ENCODE assay signal across 10 cellular contexts in the genomic region with DNA sequence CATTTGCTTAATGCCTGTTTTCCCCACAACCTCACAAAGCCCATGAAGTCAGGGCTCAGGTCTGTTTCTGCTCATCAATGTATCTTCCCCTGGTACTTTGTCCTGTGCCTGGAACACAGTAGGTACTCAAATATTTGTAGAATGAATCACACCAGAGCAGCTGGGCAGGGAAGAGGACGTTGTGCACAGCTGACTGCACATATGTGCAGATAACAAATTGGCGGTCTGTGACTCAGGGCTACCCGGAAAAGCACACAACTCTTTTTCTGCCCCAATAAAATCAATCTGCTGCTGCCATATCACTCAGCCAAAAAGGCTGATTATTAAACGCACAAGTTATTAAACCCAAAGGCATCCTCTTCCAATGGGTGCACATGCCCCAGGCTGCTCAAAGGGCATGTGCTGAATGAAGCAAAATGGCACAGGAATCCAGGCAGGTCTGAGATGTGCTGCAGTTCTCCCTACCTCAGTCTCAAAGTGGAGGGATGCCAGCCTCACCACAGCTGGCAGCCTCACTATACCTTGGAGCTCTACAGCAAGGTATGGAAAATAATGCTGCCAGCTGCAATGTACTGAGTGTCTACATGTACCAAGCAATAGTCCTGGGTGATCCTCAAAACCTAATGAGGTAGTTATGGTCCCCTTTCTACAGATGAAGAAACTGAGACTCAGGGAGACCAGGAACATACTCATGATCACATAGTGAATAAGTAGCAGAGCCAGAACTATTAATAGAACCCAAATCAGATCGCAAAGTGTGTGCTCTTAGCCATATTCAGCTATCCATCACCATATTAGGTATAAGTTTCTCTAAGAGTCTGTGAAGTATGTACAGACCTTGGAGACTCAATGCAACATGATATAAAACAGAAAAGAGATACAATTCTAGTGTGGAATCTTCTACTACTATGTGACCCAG. TPM values are rescaled to one million over a fixed set of nuclear protein-coding genes. Genes with fewer than 3 reads are reported as not detected.
DNase-seq lines count a peak whose midpoint lies in the region; ATAC-seq and TF ChIP-seq lines count a peak whose summit lies in the region.
"Had no signal": no experiment of that assay in that cellular context is flagged by ENCODE, and none has a peak within 500 bp of the region (broad histone marks: within the 10 kb centered on the region; RNA-seq: fewer than 3 reads in every experiment).

No MANE protein-coding gene starts in this region.

- ATAC-seq in activated T-cell treated with anti-CD3 and anti-CD28 coated beads, Interleukin-2, amount 50 U/mL, for 72 hours (replicated peaks in 1 of 2), result no peak
- ATAC-seq: natural killer cell had no signal

- H3K4me1 Mint-ChIP-seq in activated T-cell treated with anti-CD3 and anti-CD28 coated beads, Interleukin-2, amount 50 U/mL, for 72 hours (ENCODE audit: low read depth), result peaks cover 19% of the 10 kb centered on the region
- H3K4me1 Mint-ChIP-seq: natural killer cell had no signal

- no peak overlapping the region for H3K27ac Mint-ChIP-seq in activated T-cell treated with anti-CD3 and anti-CD28 coated beads, Interleukin-2, amount 50 U/mL, for 72 hours
- H3K27ac Mint-ChIP-seq: natural killer cell had no signal

- intact Hi-C loops in esophagus squamous epithelium (cut with DNase I), result no loop called here

- no peaks in the 10 kb centered on the region for H3K9me3 ChIP-seq in esophagus squamous epithelium

- peak overlapping the region in 1 of 4 donors; percentile 2 for H3K4me3 ChIP-seq in esophagus squamous epithelium

- H3K27me3 ChIP-seq in esophagus squamous epithelium, result no peaks in the 10 kb centered on the region

- no peak for TF ChIP-seq POLR2A in esophagus squamous epithelium (IDR thresholded peaks at IDR 0.05)

- peak; percentile 78 for DNase-seq in Daoy (ENCODE audit: low read depth)
- peak; percentile 80 for DNase-seq in RPMI7951 (ENCODE audit: low read depth)
- no peak for DNase-seq in esophagus squamous epithelium (lab: John Stamatoyannopoulos, UW)
- peak; percentile 23 for DNase-seq in occipital lobe (lab: John Stamatoyannopoulos, UW)
- no peak for DNase-seq in stimulated activated naive CD4-positive, alpha-beta T cell (lab: John Stamatoyannopoulos, UW)
- DNase-seq in HEK293T (ENCODE audit: extremely low spot score), result no peak
- no peak for DNase-seq in stimulated activated CD4-positive, alpha-beta T cell treated with anti-CD3 and anti-CD28 coated beads, Interleukin-2, amount 100 ng/mL, for 24 hours
- DNase-seq in activated T-cell treated with anti-CD3 and anti-CD28 coated beads, Interleukin-2, amount 50 U/mL, for 72 hours, result no peak
- DNase-seq: activated CD4-positive, alpha-beta T cell treated with anti-CD3 and anti-CD28 coated beads for 1 hour; natural killer cell had no signal

- WGBS in esophagus squamous epithelium, 2 donors, result 37 to 48% methylated on average over 5 of the region's 5 CpGs

- TF ChIP-seq CTCF in esophagus squamous epithelium (IDR thresholded peaks at IDR 0.05), result no peak

- H3K36me3 Mint-ChIP-seq in activated T-cell treated with anti-CD3 and anti-CD28 coated beads, Interleukin-2, amount 50 U/mL, for 72 hours (ENCODE audit: insufficient read depth in 2 of 2), result no peaks in the 10 kb centered on the region
- H3K36me3 Mint-ChIP-seq: natural killer cell had no signal

- POLR2A ChIA-PET in HEK293T (lab: Yijun Ruan, JAX), result no interaction called here

- peaks cover 6 to 66% (median 12%) of the 10 kb centered on the region in 3 donors for H3K4me1 ChIP-seq in esophagus squamous epithelium

- H3K27ac ChIP-seq in esophagus squamous epithelium, result peak overlapping the region; percentile 59 to 85 (median 82)

- H3K36me3 ChIP-seq in esophagus squamous epithelium, result no peaks in the 10 kb centered on the region

- H3K27me3 Mint-ChIP-seq in activated T-cell treated with anti-CD3 and anti-CD28 coated beads, Interleukin-2, amount 50 U/mL, for 72 hours (ENCODE audit: low read depth), result no peaks in the 10 kb centered on the region

- CTCF ChIA-PET in HEK293T (lab: Yijun Ruan, JAX), result no interaction called here

- no peak overlapping the region for H3K4me3 Mint-ChIP-seq in activated T-cell treated with anti-CD3 and anti-CD28 coated beads, Interleukin-2, amount 50 U/mL, for 72 hours
- H3K4me3 Mint-ChIP-seq: natural killer cell had no signal

- H3K9me3 Mint-ChIP-seq in activated T-cell treated with anti-CD3 and anti-CD28 coated beads, Interleukin-2, amount 50 U/mL, for 72 hours, result no peaks in the 10 kb centered on the region
- H3K9me3 Mint-ChIP-seq: natural killer cell had no signal

TF ChIP-seq in HEK293T, 16 proteins besides CTCF, POLR2A, EP300 and RAD21:
- TF ChIP-seq ARNT (IDR thresholded peaks at IDR 0.05) (no peak), ELF4 (IDR thresholded peaks at IDR 0.05) (no peak), L3MBTL2 (conservative IDR thresholded peaks at IDR 0.05) (no peak)
TF ChIP-seq in HEK293T: peak in this region for 0.

RNA-seq across cellular contexts. Expression of a gene that starts 43.4 kb away (rescaled TPM):
- 4.9 and 5.4 TPM in 2 replicates for total RNA-seq in Daoy (2014; rRNA removed; shearing (Covaris generic))
- 1.4 and 2.1 TPM in 2 replicates for total RNA-seq in RPMI7951 (2014; rRNA removed; shearing (Covaris generic))
- total RNA-seq in esophagus squamous epithelium, result 100 to 1,000 TPM in 1 of 4 donors, 10 to 100 TPM in 3; 23.3 to 359 (median 72.2) TPM
- 123 TPM for total RNA-seq in occipital lobe
- total RNA-seq in activated T-cell treated with anti-CD3 and anti-CD28 coated beads, Interleukin-2, amount 50 U/mL, for 72 hours, result 1 to 10 TPM; 1.2 to 2.4 TPM

Comparison
In these comparisons a context has a peak if more than half of its experiments do, and no peak if none do; other contexts are left out.
1. DNase-seq: peak in Daoy (single experiment), RPMI7951 (single experiment) and occipital lobe (single experiment); none in esophagus squamous epithelium (single experiment), stimulated activated naive CD4-positive, alpha-beta T cell (0 of 6), HEK293T (single experiment), stimulated activated CD4-positive, alpha-beta T cell treated with anti-CD3 and anti-CD28 coated beads, Interleukin-2, amount 100 ng/mL, for 24 hours (0 of 2) and activated T-cell treated with anti-CD3 and anti-CD28 coated beads, Interleukin-2, amount 50 U/mL, for 72 hours (0 of 2).